In the genomic region with DNA sequence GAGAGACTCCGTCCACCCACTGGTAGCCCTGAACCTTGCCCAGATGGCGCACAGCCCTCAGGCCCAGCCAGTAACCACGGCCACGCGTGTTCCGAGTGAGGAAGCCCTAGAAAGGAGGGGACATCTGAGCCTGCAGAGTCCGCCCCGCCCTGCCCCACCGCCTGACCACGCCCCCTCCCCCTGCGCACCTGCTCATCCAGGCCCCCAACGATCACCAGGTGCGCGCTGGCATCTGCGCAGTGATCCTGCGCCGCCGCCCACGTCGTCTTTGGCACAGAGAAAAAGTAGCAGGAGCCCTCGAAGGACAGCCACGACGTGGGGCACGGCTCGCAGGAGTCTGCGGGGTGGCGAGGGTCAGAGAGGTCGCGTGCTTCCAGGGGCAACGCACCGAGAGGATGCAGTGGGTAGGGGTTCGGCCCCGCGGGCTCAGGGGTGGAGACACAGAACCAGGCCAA, we compare ENCODE assay signal across 21 cellular contexts. TPM values are rescaled to one million over a fixed set of nuclear protein-coding genes. Genes with fewer than 3 reads are reported as not detected.
DNase-seq lines count a peak whose midpoint lies in the region; ATAC-seq, FAIRE-seq and TF ChIP-seq lines count a peak whose summit lies in the region.
"Had no signal": no experiment of that assay in that cellular context is flagged by ENCODE, and none has a peak within 500 bp of the region (broad histone marks: within the 10 kb centered on the region; RNA-seq: fewer than 3 reads in every experiment).

No MANE protein-coding gene starts in this region.

- DNase-seq in right lobe of liver (peak in 1 of 3 donors; percentile 51), HepG2 (ENCODE audit: low spot score) (no peak), NCI-H69 (lab: John Stamatoyannopoulos, UW) (peak; percentile 61), superior temporal gyrus (ENCODE audit: extremely low spot score) (no peak), putamen (ENCODE audit: low spot score) (no peak)
- DNase-seq in stimulated activated naive CD8-positive, alpha-beta T cell treated with anti-CD3 and anti-CD28 coated beads, Interleukin-15, amount 100 ng/mL, for 72 hours = no peak
- DNase-seq: caudate nucleus, DMS53, GOT3, midbrain, NCI-H1048, NCI-H510A, stomach, WERI-Rb-1 had no signal

- no peak for TF ChIP-seq RAD21 in HepG2 (CRISPR knock-in tag; IDR thresholded peaks at IDR 0.05)

- H3K79me2 ChIP-seq in HepG2 (ENCODE audit: insufficient read depth, low read length) = no peaks in the 10 kb centered on the region

- H2AFZ ChIP-seq in HepG2 (ENCODE audit: low read length) = no peak overlapping the region

- TF ChIP-seq EP300 in HepG2 (IDR thresholded peaks at IDR 0.05; ENCODE audit: low read depth in 2 of 2, low read length in 2 of 2) (no peak), HepG2 (CRISPR knock-in tag; IDR thresholded peaks at IDR 0.05; ENCODE audit: borderline replicate concordance) (no peak)

- no peak for FAIRE-seq in HepG2 (lab: Jason Lieb, UNC)
- FAIRE-seq: frontal cortex had no signal

- H3K27me3 Mint-ChIP-seq in stimulated activated naive CD8-positive, alpha-beta T cell treated with anti-CD3 and anti-CD28 coated beads, Interleukin-15, amount 100 ng/mL, for 72 hours = peaks cover 64% of the 10 kb centered on the region

- intact Hi-C loops in right lobe of liver (cut with DNase I) = no loop called here
- intact Hi-C loops in HepG2 (cut with micrococcal nuclease; ENCODE audit: unreplicated experiment) = no loop called here

- H3K9ac ChIP-seq in HepG2 (ENCODE audit: insufficient read depth, low read depth, low read length) (no peak overlapping the region), iPS-18a (ENCODE audit: low read length) (no peak overlapping the region)

- no peak for TF ChIP-seq POLR2A in right lobe of liver (IDR thresholded peaks at IDR 0.05)
- TF ChIP-seq POLR2A in HepG2 (IDR thresholded peaks at IDR 0.05; ENCODE audit: insufficient read depth in 1 of 2, low read depth in 2 of 2, low read length in 2 of 2) = no peak

- CTCF ChIA-PET in HepG2 (lab: Yijun Ruan, JAX; ENCODE audit: low intra/inter-chr PET ratio, low total read pairs) = no interaction called here

- no peak overlapping the region for H3K4me2 ChIP-seq in HepG2 (ENCODE audit: low read depth, low read length)

- ATAC-seq in right lobe of liver (no peak), HepG2 (no peak), HG03460 (IDR thresholded peaks at IDR 0.05; ENCODE audit: unreplicated experiment) (no peak)
- ATAC-seq in stimulated activated naive CD8-positive, alpha-beta T cell treated with anti-CD3 and anti-CD28 coated beads, Interleukin-15, amount 100 ng/mL, for 72 hours = no peak
- ATAC-seq: Panc1 had no signal

- H3K4me1 ChIP-seq in right lobe of liver (no peaks in the 10 kb centered on the region), HepG2 (ENCODE audit: insufficient read depth, low read length) (no peaks in the 10 kb centered on the region), iPS-18a (ENCODE audit: control insufficient read depth, low read depth, low read length) (no peaks in the 10 kb centered on the region)

- no peak overlapping the region for H3K27ac Mint-ChIP-seq in stimulated activated naive CD8-positive, alpha-beta T cell treated with anti-CD3 and anti-CD28 coated beads, Interleukin-15, amount 100 ng/mL, for 72 hours

- H3K9me3 Mint-ChIP-seq in stimulated activated naive CD8-positive, alpha-beta T cell treated with anti-CD3 and anti-CD28 coated beads, Interleukin-15, amount 100 ng/mL, for 72 hours = peaks cover 0 to 6% of the 10 kb centered on the region in 2 donors

- peaks cover 24% of the 10 kb centered on the region for H3K4me1 Mint-ChIP-seq in stimulated activated naive CD8-positive, alpha-beta T cell treated with anti-CD3 and anti-CD28 coated beads, Interleukin-15, amount 100 ng/mL, for 72 hours

- peak overlapping the region; percentile 36 to 72 for H3K4me3 Mint-ChIP-seq in stimulated activated naive CD8-positive, alpha-beta T cell treated with anti-CD3 and anti-CD28 coated beads, Interleukin-15, amount 100 ng/mL, for 72 hours

- BruUV-seq in HepG2 (replicated peaks; lab: Mats Ljungman, UMichigan) = no TSS peak

- no peaks in the 10 kb centered on the region for H3K36me3 ChIP-seq in right lobe of liver
- no peaks in the 10 kb centered on the region for H3K36me3 ChIP-seq in HepG2 (replicated peaks in 1 of 2; ENCODE audit: control insufficient read depth in 1 of 2, insufficient read depth in 2 of 2, low read length in 2 of 2)
- no peaks in the 10 kb centered on the region for H3K36me3 ChIP-seq in iPS-18a (ENCODE audit: control insufficient read depth, low read depth, low read length)
- H3K36me3 ChIP-seq: stomach, WERI-Rb-1 had no signal

- WGBS in right lobe of liver (ENCODE audit: insufficient coverage, low coverage, low lambda C conversion rate, missing lambda C conversion rate) = 11% methylated on average over 5 of the region's 34 CpGs
- WGBS in HepG2 (ENCODE audit: low lambda C conversion rate) = 41% methylated on average over 15 of the region's 34 CpGs

- POLR2A ChIA-PET in HepG2 (lab: Yijun Ruan, JAX) = no interaction called here

- H3K4me3 ChIP-seq in right lobe of liver (peak overlapping the region in 2 of 3 donors; percentile 9 to 16), HepG2 (replicated peaks in 1 of 3; ENCODE audit: insufficient read depth in 1 of 3, low read depth in 2 of 3, low read length in 3 of 3) (no peak overlapping the region), iPS-18a (ENCODE audit: low read length) (peak overlapping the region; percentile 44)
- H3K4me3 ChIP-seq: stomach had no signal

- H3K9me3 ChIP-seq in right lobe of liver = no peaks in the 10 kb centered on the region
- no peaks in the 10 kb centered on the region for H3K9me3 ChIP-seq in HepG2 (ENCODE audit: low read length)
- H3K9me3 ChIP-seq in iPS-18a (ENCODE audit: control insufficient read depth, low read depth, low read length) = no peaks in the 10 kb centered on the region
- H3K9me3 ChIP-seq: stomach had no signal

- no peak for TF ChIP-seq CTCF in right lobe of liver (IDR thresholded peaks at IDR 0.05)
- TF ChIP-seq CTCF in HepG2 (CRISPR knock-in tag; IDR thresholded peaks at IDR 0.05) = no peak

- in situ Hi-C loops in HepG2 (cut with HindIII; ENCODE audit: extremely low pct_ligation_motif_present, low pct_unique_long_range_greater_than_20kb) = no loop called here

- no peaks in the 10 kb centered on the region for H4K20me1 ChIP-seq in HepG2 (ENCODE audit: insufficient read depth, low read length)

- H3K27me3 ChIP-seq in right lobe of liver (no peaks in the 10 kb centered on the region), HepG2 (ENCODE audit: control insufficient read depth in 1 of 2, insufficient read depth in 2 of 2, low read length in 2 of 2) (peaks cover 1 to 31% of the 10 kb centered on the region in 2 experiments; a peak in 3 of 5 replicates), iPS-18a (ENCODE audit: control insufficient read depth, insufficient read depth, low read length) (peaks cover 70% of the 10 kb centered on the region)

- H3K27ac ChIP-seq in right lobe of liver = no peak overlapping the region
- no peak overlapping the region for H3K27ac ChIP-seq in HepG2 (ENCODE audit: extremely low read length, insufficient read depth, low read length)
- no peak overlapping the region for H3K27ac ChIP-seq in iPS-18a (ENCODE audit: low read length)
- H3K27ac ChIP-seq: stomach, WERI-Rb-1 had no signal

RNA-seq across cellular contexts. Expression of a gene that starts 2.1 kb away (rescaled TPM):
- total RNA-seq in right lobe of liver (10 to 100 TPM; 25.7 to 59.0 (median 38.2) TPM), HepG2 (2016; rRNA removed; fragmentation: Illumina TruSeq; extraction: Trizol) (not detected in 2 replicates)
- not detected in 2 replicates for total RNA-seq in HepG2 (2016; cell fraction: cytosol; rRNA removed; fragmentation: Illumina TruSeq; extraction: Trizol; ENCODE audit: low read depth)
- not detected in 2 replicates for total RNA-seq in HepG2 (2016; cell fraction: insoluble cytoplasmic fraction; rRNA removed; fragmentation: Illumina TruSeq; extraction: Trizol)
- total RNA-seq in HepG2 (2016; cell fraction: membrane; rRNA removed; fragmentation: Illumina TruSeq; extraction: Trizol) = not detected in 2 replicates
- not detected in 2 replicates for total RNA-seq in HepG2 (2016; cell fraction: nucleus; rRNA removed; fragmentation: Illumina TruSeq; extraction: Trizol)
- not detected in 2 replicates for polyA plus RNA-seq in HepG2 (2011; rRNA removed)
- not detected in 2 replicates for polyA plus RNA-seq in HepG2 (2011; cell fraction: cytosol; rRNA removed)
- not detected in 2 replicates for polyA plus RNA-seq in HepG2 (2011; cell fraction: nucleus; rRNA removed)
- polyA plus RNA-seq in HepG2 (2012) = not detected in 2 replicates
- not detected in 2 replicates for polyA plus RNA-seq in HepG2 (2016; cell fraction: cytosol; fragmentation: Illumina TruSeq; extraction: Trizol; ENCODE audit: low read depth)
- not detected in 2 replicates for polyA plus RNA-seq in HepG2 (2016; cell fraction: insoluble cytoplasmic fraction; fragmentation: Illumina TruSeq; extraction: Trizol; ENCODE audit: low read depth)
- not detected in 2 replicates for polyA plus RNA-seq in HepG2 (2016; cell fraction: membrane; fragmentation: Illumina TruSeq; extraction: Trizol; ENCODE audit: low read depth)
- polyA plus RNA-seq in HepG2 (2016; cell fraction: nucleus; fragmentation: Illumina TruSeq; extraction: Trizol; ENCODE audit: insufficient read depth, low read depth) = not detected in 2 replicates
- not detected in 2 replicates for polyA minus RNA-seq in HepG2 (2011; rRNA and poly(A)+ RNA removed; ENCODE audit: low replicate concordance)
- polyA minus RNA-seq in HepG2 (2011; cell fraction: cytosol; rRNA and poly(A)+ RNA removed) = not detected in 2 replicates
- polyA minus RNA-seq in HepG2 (2011; cell fraction: nucleus; rRNA and poly(A)+ RNA removed) = not detected in 2 replicates
- total RNA-seq: kidney epithelial cell, osteocyte had no signal

RNA-seq across cellular contexts. Expression of a gene that starts 17.5 kb away (rescaled TPM):
- total RNA-seq in right lobe of liver = 1 to 10 TPM in 4 of 6 experiments, under 1 TPM in 2; 0.42 to 6.7 (median 2.8) TPM
- not detected in 2 replicates for total RNA-seq in HepG2 (2016; rRNA removed; fragmentation: Illumina TruSeq; extraction: Trizol)
- total RNA-seq in HepG2 (2016; cell fraction: cytosol; rRNA removed; fragmentation: Illumina TruSeq; extraction: Trizol; ENCODE audit: low read depth) = not detected in 2 replicates
- not detected in 2 replicates for total RNA-seq in HepG2 (2016; cell fraction: insoluble cytoplasmic fraction; rRNA removed; fragmentation: Illumina TruSeq; extraction: Trizol)
- not detected in 2 replicates for total RNA-seq in HepG2 (2016; cell fraction: membrane; rRNA removed; fragmentation: Illumina TruSeq; extraction: Trizol)
- not detected in 2 replicates for total RNA-seq in HepG2 (2016; cell fraction: nucleus; rRNA removed; fragmentation: Illumina TruSeq; extraction: Trizol)
- not detected in 2 replicates for polyA plus RNA-seq in HepG2 (2011; rRNA removed)
- polyA plus RNA-seq in HepG2 (2011; cell fraction: cytosol; rRNA removed) = not detected in 2 replicates
- polyA plus RNA-seq in HepG2 (2011; cell fraction: nucleus; rRNA removed) = not detected in 2 replicates
- not detected in 2 replicates for polyA plus RNA-seq in HepG2 (2012)
- polyA plus RNA-seq in HepG2 (2016; cell fraction: cytosol; fragmentation: Illumina TruSeq; extraction: Trizol; ENCODE audit: low read depth) = not detected in 2 replicates
- polyA plus RNA-seq in HepG2 (2016; cell fraction: insoluble cytoplasmic fraction; fragmentation: Illumina TruSeq; extraction: Trizol; ENCODE audit: low read depth) = not detected in 2 replicates
- not detected in 2 replicates for polyA plus RNA-seq in HepG2 (2016; cell fraction: membrane; fragmentation: Illumina TruSeq; extraction: Trizol; ENCODE audit: low read depth)
- polyA plus RNA-seq in HepG2 (2016; cell fraction: nucleus; fragmentation: Illumina TruSeq; extraction: Trizol; ENCODE audit: insufficient read depth, low read depth) = not detected in 2 replicates
- polyA minus RNA-seq in HepG2 (2011; rRNA and poly(A)+ RNA removed; ENCODE audit: low replicate concordance) = not detected in 2 replicates
- polyA minus RNA-seq in HepG2 (2011; cell fraction: cytosol; rRNA and poly(A)+ RNA removed) = not detected in 2 replicates
- not detected in 2 replicates for polyA minus RNA-seq in HepG2 (2011; cell fraction: nucleus; rRNA and poly(A)+ RNA removed)
- total RNA-seq: osteocyte had no signal

RNA-seq across cellular contexts. Expression of a gene that starts 27.9 kb away (rescaled TPM):
- total RNA-seq in right lobe of liver (under 1 TPM in 2 of 6 experiments, not detected in 4; 0.18 to 0.29 TPM), HepG2 (2016; rRNA removed; fragmentation: Illumina TruSeq; extraction: Trizol) (not detected in 2 replicates)
- not detected in 2 replicates for total RNA-seq in HepG2 (2016; cell fraction: cytosol; rRNA removed; fragmentation: Illumina TruSeq; extraction: Trizol; ENCODE audit: low read depth)
- not detected in 2 replicates for total RNA-seq in HepG2 (2016; cell fraction: insoluble cytoplasmic fraction; rRNA removed; fragmentation: Illumina TruSeq; extraction: Trizol)
- not detected in 2 replicates for total RNA-seq in HepG2 (2016; cell fraction: membrane; rRNA removed; fragmentation: Illumina TruSeq; extraction: Trizol)
- not detected in 2 replicates for total RNA-seq in HepG2 (2016; cell fraction: nucleus; rRNA removed; fragmentation: Illumina TruSeq; extraction: Trizol)
- polyA plus RNA-seq in HepG2 (2011; rRNA removed) = not detected in 2 replicates
- polyA plus RNA-seq in HepG2 (2011; cell fraction: cytosol; rRNA removed) = 0.03 TPM in 1 of 2 replicates, not detected in the other
- polyA plus RNA-seq in HepG2 (2011; cell fraction: nucleus; rRNA removed) = 0.09 TPM in 1 of 2 replicates, not detected in the other
- not detected in 2 replicates for polyA plus RNA-seq in HepG2 (2012)
- not detected in 2 replicates for polyA plus RNA-seq in HepG2 (2016; cell fraction: cytosol; fragmentation: Illumina TruSeq; extraction: Trizol; ENCODE audit: low read depth)
- not detected in 2 replicates for polyA plus RNA-seq in HepG2 (2016; cell fraction: insoluble cytoplasmic fraction; fragmentation: Illumina TruSeq; extraction: Trizol; ENCODE audit: low read depth)
- polyA plus RNA-seq in HepG2 (2016; cell fraction: membrane; fragmentation: Illumina TruSeq; extraction: Trizol; ENCODE audit: low read depth) = not detected in 2 replicates
- polyA plus RNA-seq in HepG2 (2016; cell fraction: nucleus; fragmentation: Illumina TruSeq; extraction: Trizol; ENCODE audit: insufficient read depth, low read depth) = not detected in 2 replicates
- polyA minus RNA-seq in HepG2 (2011; rRNA and poly(A)+ RNA removed; ENCODE audit: low replicate concordance) = 0.14 TPM in 1 of 2 replicates, not detected in the other
- not detected in 2 replicates for polyA minus RNA-seq in HepG2 (2011; cell fraction: cytosol; rRNA and poly(A)+ RNA removed)
- polyA minus RNA-seq in HepG2 (2011; cell fraction: nucleus; rRNA and poly(A)+ RNA removed) = not detected in 2 replicates
- total RNA-seq: frontal cortex, kidney epithelial cell, osteocyte had no signal

RNA-seq across cellular contexts. Expression of a gene that starts 33.2 kb away (rescaled TPM):
- 10 to 100 TPM; 12.8 to 64.8 (median 20.8) TPM for total RNA-seq in right lobe of liver
- not detected in 2 replicates for total RNA-seq in HepG2 (2016; rRNA removed; fragmentation: Illumina TruSeq; extraction: Trizol)
- not detected in 2 replicates for total RNA-seq in HepG2 (2016; cell fraction: cytosol; rRNA removed; fragmentation: Illumina TruSeq; extraction: Trizol; ENCODE audit: low read depth)
- total RNA-seq in HepG2 (2016; cell fraction: insoluble cytoplasmic fraction; rRNA removed; fragmentation: Illumina TruSeq; extraction: Trizol) = not detected in 2 replicates
- not detected in 2 replicates for total RNA-seq in HepG2 (2016; cell fraction: membrane; rRNA removed; fragmentation: Illumina TruSeq; extraction: Trizol)
- total RNA-seq in HepG2 (2016; cell fraction: nucleus; rRNA removed; fragmentation: Illumina TruSeq; extraction: Trizol) = not detected in 2 replicates
- 0.07 TPM in 1 of 2 replicates, not detected in the other for polyA plus RNA-seq in HepG2 (2011; rRNA removed)
- not detected in 2 replicates for polyA plus RNA-seq in HepG2 (2011; cell fraction: cytosol; rRNA removed)
- polyA plus RNA-seq in HepG2 (2011; cell fraction: nucleus; rRNA removed) = not detected in 2 replicates
- polyA plus RNA-seq in HepG2 (2012) = not detected in 2 replicates
- polyA plus RNA-seq in HepG2 (2016; cell fraction: cytosol; fragmentation: Illumina TruSeq; extraction: Trizol; ENCODE audit: low read depth) = not detected in 2 replicates
- not detected in 2 replicates for polyA plus RNA-seq in HepG2 (2016; cell fraction: insoluble cytoplasmic fraction; fragmentation: Illumina TruSeq; extraction: Trizol; ENCODE audit: low read depth)
- not detected in 2 replicates for polyA plus RNA-seq in HepG2 (2016; cell fraction: membrane; fragmentation: Illumina TruSeq; extraction: Trizol; ENCODE audit: low read depth)
- not detected in 2 replicates for polyA plus RNA-seq in HepG2 (2016; cell fraction: nucleus; fragmentation: Illumina TruSeq; extraction: Trizol; ENCODE audit: insufficient read depth, low read depth)
- polyA minus RNA-seq in HepG2 (2011; rRNA and poly(A)+ RNA removed; ENCODE audit: low replicate concordance) = not detected in 2 replicates
- polyA minus RNA-seq in HepG2 (2011; cell fraction: cytosol; rRNA and poly(A)+ RNA removed) = not detected in 2 replicates
- not detected in 2 replicates for polyA minus RNA-seq in HepG2 (2011; cell fraction: nucleus; rRNA and poly(A)+ RNA removed)
- total RNA-seq: frontal cortex, kidney epithelial cell, osteocyte, skeletal muscle tissue had no signal
- polyA plus RNA-seq: stomach had no signal

RNA-seq across cellular contexts. Expression of a gene that starts 49.2 kb away (rescaled TPM):
- total RNA-seq in right lobe of liver (10 to 100 TPM; 41.7 to 66.5 (median 52.0) TPM), HepG2 (2016; rRNA removed; fragmentation: Illumina TruSeq; extraction: Trizol) (74.8 and 78.7 TPM in 2 replicates)
- 73.7 and 88.2 TPM in 2 replicates for total RNA-seq in HepG2 (2016; cell fraction: cytosol; rRNA removed; fragmentation: Illumina TruSeq; extraction: Trizol; ENCODE audit: low read depth)
- total RNA-seq in HepG2 (2016; cell fraction: insoluble cytoplasmic fraction; rRNA removed; fragmentation: Illumina TruSeq; extraction: Trizol) = 85.8 and 87.4 TPM in 2 replicates
- 66.2 and 93.1 TPM in 2 replicates for total RNA-seq in HepG2 (2016; cell fraction: membrane; rRNA removed; fragmentation: Illumina TruSeq; extraction: Trizol)
- total RNA-seq in HepG2 (2016; cell fraction: nucleus; rRNA removed; fragmentation: Illumina TruSeq; extraction: Trizol) = 38.3 and 41.5 TPM in 2 replicates
- polyA plus RNA-seq in HepG2 (2011; rRNA removed) = 38.5 and 53.6 TPM in 2 replicates
- polyA plus RNA-seq in HepG2 (2011; cell fraction: cytosol; rRNA removed) = 23.1 and 50.4 TPM in 2 replicates
- 17.6 and 18.8 TPM in 2 replicates for polyA plus RNA-seq in HepG2 (2011; cell fraction: nucleus; rRNA removed)
- 25.3 and 48.3 TPM in 2 replicates for polyA plus RNA-seq in HepG2 (2012)
- polyA plus RNA-seq in HepG2 (2016; cell fraction: cytosol; fragmentation: Illumina TruSeq; extraction: Trizol; ENCODE audit: low read depth) = 68.2 and 80.1 TPM in 2 replicates
- polyA plus RNA-seq in HepG2 (2016; cell fraction: insoluble cytoplasmic fraction; fragmentation: Illumina TruSeq; extraction: Trizol; ENCODE audit: low read depth) = 78.0 and 80.4 TPM in 2 replicates
- polyA plus RNA-seq in HepG2 (2016; cell fraction: membrane; fragmentation: Illumina TruSeq; extraction: Trizol; ENCODE audit: low read depth) = 55.0 and 69.6 TPM in 2 replicates
- polyA plus RNA-seq in HepG2 (2016; cell fraction: nucleus; fragmentation: Illumina TruSeq; extraction: Trizol; ENCODE audit: insufficient read depth, low read depth) = 68.2 and 71.7 TPM in 2 replicates
- polyA minus RNA-seq in HepG2 (2011; rRNA and poly(A)+ RNA removed; ENCODE audit: low replicate concordance) = 46.6 and 82.5 TPM in 2 replicates
- 36.2 and 41.8 TPM in 2 replicates for polyA minus RNA-seq in HepG2 (2011; cell fraction: cytosol; rRNA and poly(A)+ RNA removed)
- polyA minus RNA-seq in HepG2 (2011; cell fraction: nucleus; rRNA and poly(A)+ RNA removed) = 1.1 and 1.3 TPM in 2 replicates

Comparison
In these comparisons a context has a peak if more than half of its experiments do, and no peak if none do; other contexts are left out.
1. H3K4me3 ChIP-seq: peak in right lobe of liver (2 of 3) and iPS-18a (single experiment); none in HepG2 (0 of 3).
2. RNA of a gene that starts 2.1 kb away (total RNA-seq): 25.7 to 59.0 TPM in right lobe of liver; not detected in HepG2; every median in the first group is over 10 times any median in the second.